In the genomic region with DNA sequence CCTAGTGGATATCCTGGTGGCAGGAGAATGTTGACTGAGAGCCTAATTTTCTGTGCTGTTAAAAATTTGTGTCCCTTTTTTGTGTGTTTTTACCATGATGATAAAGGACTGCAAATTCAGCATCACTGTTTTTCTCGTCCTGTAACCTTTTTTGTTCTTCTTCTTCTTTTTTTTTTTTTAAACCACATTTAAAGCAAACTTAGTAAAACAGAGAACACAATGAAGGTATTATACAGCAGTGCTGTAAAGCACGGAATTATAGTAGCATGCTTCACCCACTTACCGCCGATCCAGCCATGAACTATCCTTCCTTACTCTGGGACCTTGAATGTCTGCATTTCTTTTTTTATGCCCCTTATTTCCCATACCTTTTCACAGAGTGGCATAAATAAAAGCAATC, we compare ENCODE assay signal across 16 cellular contexts.
"Had no signal": no experiment of that assay in that cellular context is flagged by ENCODE, and none has a peak within 500 bp of the region (broad histone marks: within the 10 kb centered on the region; RNA-seq: fewer than 3 reads in every experiment).

No MANE protein-coding gene starts in this region.

- H3K27ac Mint-ChIP-seq: activated B cell treated with CpG ODN at 0.5 μM for 24 hours; activated CD4-positive, alpha-beta memory T cell treated with anti-CD3 and anti-CD28 coated beads for 36 hours; activated T-helper 17 cell treated with anti-CD3 and anti-CD28 coated beads, Interleukin-2, amount 50 U/mL, for 72 hours had no signal

- H3K4me2 ChIP-seq: SK-N-SH had no signal

- H3K9me2 ChIP-seq: SK-N-SH had no signal

- H3K27me3 ChIP-seq: esophagus squamous epithelium, ovary, tibial artery, uterus had no signal

- H3K9me3 Mint-ChIP-seq: activated B cell treated with CpG ODN at 0.5 μM for 24 hours; activated CD4-positive, alpha-beta memory T cell treated with anti-CD3 and anti-CD28 coated beads for 36 hours; activated T-helper 17 cell treated with anti-CD3 and anti-CD28 coated beads, Interleukin-2, amount 50 U/mL, for 72 hours had no signal

- H3K4me3 Mint-ChIP-seq: activated B cell treated with CpG ODN at 0.5 μM for 24 hours; activated CD4-positive, alpha-beta memory T cell treated with anti-CD3 and anti-CD28 coated beads for 36 hours; activated T-helper 17 cell treated with anti-CD3 and anti-CD28 coated beads, Interleukin-2, amount 50 U/mL, for 72 hours had no signal

- H3K9ac ChIP-seq: SK-N-SH had no signal

- H3K27me3 Mint-ChIP-seq: activated B cell treated with CpG ODN at 0.5 μM for 24 hours; activated CD4-positive, alpha-beta memory T cell treated with anti-CD3 and anti-CD28 coated beads for 36 hours; activated T-helper 17 cell treated with anti-CD3 and anti-CD28 coated beads, Interleukin-2, amount 50 U/mL, for 72 hours had no signal

- DNase-seq: activated B cell treated with CpG ODN at 0.5 μM for 24 hours; activated CD4-positive, alpha-beta memory T cell treated with anti-CD3 and anti-CD28 coated beads for 36 hours; activated CD8-positive, alpha-beta memory T cell treated with anti-CD3 and anti-CD28 coated beads, Interleukin-2, amount 50 U/mL, for 4 hours; activated naive CD4-positive, alpha-beta T cell treated with anti-CD3 and anti-CD28 coated beads, Interleukin-2, amount 50 U/mL, for 16 hours; anterior cingulate cortex; esophagus squamous epithelium; foreskin fibroblast; head of caudate nucleus; mammary epithelial cell; ovary; SK-N-SH; small intestine; T-helper 1 cell; tibial artery; uterus had no signal

- ATAC-seq: activated T-helper 17 cell treated with anti-CD3 and anti-CD28 coated beads, Interleukin-2, amount 50 U/mL, for 72 hours had no signal

- H3K27ac ChIP-seq: esophagus squamous epithelium, ovary, tibial artery had no signal

- H3K36me3 ChIP-seq: esophagus squamous epithelium, ovary, uterus had no signal

- H3K4me3 ChIP-seq: esophagus squamous epithelium, ovary, tibial artery, uterus had no signal

- H3K9me3 ChIP-seq: esophagus squamous epithelium, ovary, SK-N-SH, tibial artery, uterus had no signal
